Comparison of ENCODE assay signal across 28 cellular contexts in genomic region chr1:184757406-184757805, GRCh38.
"Had no signal": no experiment of that assay in that cellular context is flagged by ENCODE, and none has a peak within 500 bp of the region (broad histone marks: within the 10 kb centered on the region; RNA-seq: fewer than 3 reads in every experiment).

No MANE protein-coding gene starts in this region.

- H3K27ac Mint-ChIP-seq: activated CD8-positive, alpha-beta T cell treated with anti-CD3 and anti-CD28 coated beads for 36 hours; activated naive CD8-positive, alpha-beta T cell; activated T-helper 2 cell treated with anti-CD3 and anti-CD28 coated beads, Interferon-gamma antibody, Interleukin-2, Interleukin-4, amounts not matched to agents 10 μg/mL and 5 μg/mL and 100 μg/mL, durations not matched to agents 14 hours and 24 hours and 36 hours; stimulated activated memory B cell treated with anti-CD40 and anti-IgM and Interleukin-4, amounts not matched to agents 10 μg/mL and 1 μg/mL and 100 μg/mL, for 72 hours; stimulated activated naive CD8-positive, alpha-beta T cell treated with anti-CD3 and anti-CD28 coated beads, Interleukin-15, amount 100 ng/mL, for 72 hours had no signal

- H3K4me3 ChIP-seq: body of pancreas, cardiac muscle cell, colonic mucosa, esophagus squamous epithelium, sigmoid colon, upper lobe of left lung, vagina had no signal

- DNase-seq: activated CD4-positive, alpha-beta T cell treated with anti-CD3 and anti-CD28 coated beads for 1 hour; activated CD4-positive, alpha-beta T cell treated with anti-CD3 and anti-CD28 coated beads, Interleukin-2, amount 50 U/mL, for 1 hour; activated CD8-positive, alpha-beta T cell treated with anti-CD3 and anti-CD28 coated beads for 36 hours; activated naive CD4-positive, alpha-beta T cell; activated T-cell treated with anti-CD3 and anti-CD28 coated beads, Interleukin-2, amount 50 U/mL, for 4 hours; aorta; body of pancreas; cerebellar nuclear complex; colonic mucosa; effector CD8-positive, alpha-beta T cell; esophagus squamous epithelium; foreskin melanocyte; islet precursor cell; left ventricle myocardium superior; sigmoid colon; small intestine; stimulated activated CD4-positive, alpha-beta T cell treated with anti-CD3 and anti-CD28 coated beads, Interleukin-4, amount 100 ng/mL, for 24 hours; stimulated activated naive CD8-positive, alpha-beta T cell treated with anti-CD3 and anti-CD28 coated beads, Interleukin-15, amount 100 ng/mL, for 72 hours; substantia nigra; T-helper 1 cell; upper lobe of left lung had no signal

- ATAC-seq: activated CD8-positive, alpha-beta T cell treated with anti-CD3 and anti-CD28 coated beads for 36 hours; activated T-cell treated with anti-CD3 and anti-CD28 coated beads, Interleukin-2, amount 50 U/mL, for 4 hours; body of pancreas; left ventricle myocardium superior; stimulated activated memory B cell treated with anti-CD40 and anti-IgM and Interleukin-4, amounts not matched to agents 10 μg/mL and 1 μg/mL and 100 μg/mL, for 72 hours; stimulated activated naive CD8-positive, alpha-beta T cell treated with anti-CD3 and anti-CD28 coated beads, Interleukin-15, amount 100 ng/mL, for 72 hours had no signal

- H3K27me3 ChIP-seq: body of pancreas, colonic mucosa, esophagus squamous epithelium, sigmoid colon, upper lobe of left lung, vagina had no signal

- H3K27ac ChIP-seq: cardiac muscle cell, colonic mucosa, epithelial cell of prostate, esophagus squamous epithelium, sigmoid colon, upper lobe of left lung, vagina had no signal

- H3K36me3 ChIP-seq: cardiac muscle cell, colonic mucosa, esophagus squamous epithelium, sigmoid colon, upper lobe of left lung, vagina had no signal

- H3K9me3 ChIP-seq: body of pancreas, colonic mucosa, esophagus squamous epithelium, sigmoid colon, upper lobe of left lung, vagina had no signal

- H3K4me3 Mint-ChIP-seq: activated CD8-positive, alpha-beta T cell treated with anti-CD3 and anti-CD28 coated beads for 36 hours; activated naive CD8-positive, alpha-beta T cell; activated T-cell treated with anti-CD3 and anti-CD28 coated beads, Interleukin-2, amount 50 U/mL, for 4 hours; stimulated activated memory B cell treated with anti-CD40 and anti-IgM and Interleukin-4, amounts not matched to agents 10 μg/mL and 1 μg/mL and 100 μg/mL, for 72 hours; stimulated activated naive CD8-positive, alpha-beta T cell treated with anti-CD3 and anti-CD28 coated beads, Interleukin-15, amount 100 ng/mL, for 72 hours had no signal

- H3K36me3 Mint-ChIP-seq: activated naive CD8-positive, alpha-beta T cell; stimulated activated memory B cell treated with anti-CD40 and anti-IgM and Interleukin-4, amounts not matched to agents 10 μg/mL and 1 μg/mL and 100 μg/mL, for 72 hours had no signal

- FAIRE-seq: endometrium, small intestine had no signal
